ENCODE assay signal across 12 cellular contexts in genomic region chr5:41722359-41722950, GRCh38.
DNase-seq lines count a peak whose midpoint lies in the region; ATAC-seq and TF ChIP-seq lines count a peak whose summit lies in the region.
"Had no signal": no experiment of that assay in that cellular context is flagged by ENCODE, and none has a peak within 500 bp of the region (broad histone marks: within the 10 kb centered on the region; RNA-seq: fewer than 3 reads in every experiment).

No MANE protein-coding gene starts in this region.

- H3K27ac ChIP-seq in HCT116 (ENCODE audit: low read depth, low read length) (no peak overlapping the region), VCaP (no peak overlapping the region)
- H3K27ac ChIP-seq: left ventricle myocardium inferior had no signal

- no peaks in the 10 kb centered on the region for H3K4me1 ChIP-seq in HCT116 (ENCODE audit: control insufficient read depth in 1 of 2, insufficient read depth in 2 of 2, low read length in 2 of 2)
- H3K4me1 ChIP-seq: left ventricle myocardium inferior had no signal

- no peak for TF ChIP-seq POLR2A in HCT116 (IDR thresholded peaks at IDR 0.05; ENCODE audit: borderline replicate concordance, extremely low read depth, insufficient read depth, insufficient read length)

- no peaks in the 10 kb centered on the region for H3K79me2 ChIP-seq in HCT116 (ENCODE audit: insufficient read depth, low read length)

- no TSS peak for BruUV-seq in HCT116 (replicated peaks; lab: Mats Ljungman, UMichigan)

- TF ChIP-seq CTCF in HCT116 (IDR thresholded peaks at IDR 0.05 in 2 of 3, conservative IDR thresholded peaks at IDR 0.05 in 1 of 3; ENCODE audit: borderline replicate concordance in 1 of 3, insufficient read depth in 1 of 3, low read depth in 2 of 3, low read length in 2 of 3) = peak in 1 of 3 experiments; percentile 3; a peak in 1 of 6 replicates
- peak; percentile 65 for TF ChIP-seq CTCF in VCaP (conservative IDR thresholded peaks at IDR 0.05)
- TF ChIP-seq CTCF in kidney epithelial cell (IDR thresholded peaks at IDR 0.05; ENCODE audit: insufficient read depth, low read length, poor library complexity, severe bottlenecking) = peak; percentile 26
- no peak for TF ChIP-seq CTCF in GM13976 (IDR thresholded peaks at IDR 0.05; ENCODE audit: borderline replicate concordance, control extremely low read depth, extremely low read depth, insufficient read depth, missing control alignments)

- in situ Hi-C loops in GM13976 (cut with MboI; ENCODE audit: low sequenced_read_pairs, unreplicated experiment) = no loop called here

- intact Hi-C loops in HCT116 (cut with micrococcal nuclease) = no loop called here

- RAD21 ChIA-PET in HCT116 (lab: Charles Lee; ENCODE audit: low non-redundant PET in 1 of 2, low total read pairs in 2 of 2, uncharacterized antibody in 2 of 2, unreplicated experiment in 2 of 2) = interaction anchor here in 1 of 2 experiments (1.0 kb wide), 1 partner anchor 10 kb away, joined by 3 read pairs; no protein-coding TSS in a partner anchor

- H3K4me3 ChIP-seq in HCT116 (replicated peaks in 1 of 2; ENCODE audit: low read depth in 1 of 2, low read length in 2 of 2) (no peak overlapping the region), kidney epithelial cell (ENCODE audit: low read depth, low read length) (no peak overlapping the region)
- H3K4me3 ChIP-seq: left ventricle myocardium inferior had no signal

- POLR2A ChIA-PET in HCT116 (lab: Charles Lee) = no interaction called here

- peak; percentile 44; the same call in 1 of the 2 replicates for ATAC-seq in HCT116

- DNase-seq in ELF-1 (ENCODE audit: low read depth, low spot score) (peak; percentile 1), HCT116 (ENCODE audit: low read depth, low spot score) (no peak), kidney epithelial cell (ENCODE audit: low read depth) (no peak), GM13976 (ENCODE audit: low spot score) (no peak), putamen (ENCODE audit: low spot score) (no peak), NCI-H2171 (lab: John Stamatoyannopoulos, UW) (no peak)
- DNase-seq in NK-92 treated with Interleukin-12 subunit alpha and Interleukin-12 subunit beta, amount 100 ng/mL, for 24 hours (lab: John Stamatoyannopoulos, UW) = no peak
- DNase-seq: activated T-cell treated with anti-CD3 and anti-CD28 coated beads, Interleukin-2, amount 50 U/mL, for 48 hours; left ventricle myocardium inferior; MM.1S; stimulated activated CD4-positive, alpha-beta T cell treated with anti-CD3 and anti-CD28 coated beads, Interleukin-4, amount 100 ng/mL, for 24 hours had no signal

- H3K36me3 ChIP-seq in HCT116 (ENCODE audit: control insufficient read depth in 1 of 2, insufficient read depth in 2 of 2, low read length in 2 of 2) (no peaks in the 10 kb centered on the region), kidney epithelial cell (ENCODE audit: control insufficient read depth, insufficient read depth, low read length) (no peaks in the 10 kb centered on the region)
- H3K36me3 ChIP-seq: left ventricle myocardium inferior had no signal

- H3K9me3 ChIP-seq in HCT116 (ENCODE audit: control insufficient read depth in 1 of 2, insufficient read depth in 1 of 2, low read depth in 1 of 2, low read length in 2 of 2) = no peaks in the 10 kb centered on the region
- H3K9me3 ChIP-seq: left ventricle myocardium inferior had no signal

- no peak overlapping the region for H2AFZ ChIP-seq in HCT116 (ENCODE audit: low read depth, low read length, poor library complexity, severe bottlenecking)

- peak; percentile 17; the same call in 1 of the 2 replicates for TF ChIP-seq RAD21 in HCT116 (IDR thresholded peaks at IDR 0.05; ENCODE audit: low read depth)

- H3K27me3 ChIP-seq in HCT116 (ENCODE audit: insufficient read depth, low read length) (no peaks in the 10 kb centered on the region), kidney epithelial cell (ENCODE audit: control insufficient read depth, insufficient read depth, low read length) (no peaks in the 10 kb centered on the region)

- H3K9ac ChIP-seq in HCT116 (ENCODE audit: low read length) = no peak overlapping the region

- H3K4me2 ChIP-seq in HCT116 (ENCODE audit: low read length) = no peak overlapping the region

- CTCF ChIA-PET in HCT116 (lab: Charles Lee) = interaction anchor here (0.7 to 1.3 kb wide), 4 partner anchors 11 to 134 kb away, joined by 3 to 6 read pairs (median 3); no protein-coding TSS in a partner anchor

- no peaks in the 10 kb centered on the region for H3K9me2 ChIP-seq in HCT116 (ENCODE audit: insufficient read depth)

- H4K20me1 ChIP-seq in HCT116 (ENCODE audit: insufficient read depth) = no peaks in the 10 kb centered on the region

TF ChIP-seq in HCT116, 20 proteins besides CTCF, POLR2A, EP300 and RAD21:
- TF ChIP-seq ZNF274 (IDR thresholded peaks at IDR 0.05; ENCODE audit: low read depth, low read length) (no peak), FOSL1 (IDR thresholded peaks at IDR 0.05; ENCODE audit: low read depth) (no peak), CBX3 (IDR thresholded peaks at IDR 0.05; ENCODE audit: low read depth) (no peak), POLR2AphosphoS5 (IDR thresholded peaks at IDR 0.05; ENCODE audit: low read depth, low read length) (no peak), SIN3A (IDR thresholded peaks at IDR 0.05; ENCODE audit: low read depth) (no peak), ZFX (IDR thresholded peaks at IDR 0.05) (no peak), SP1 (IDR thresholded peaks at IDR 0.05; ENCODE audit: low read depth) (no peak), TCF7L2 (IDR thresholded peaks at IDR 0.05; ENCODE audit: borderline replicate concordance, extremely low read depth, insufficient read depth, insufficient read length) (no peak), EGR1 (IDR thresholded peaks at IDR 0.05; ENCODE audit: low read depth) (no peak), YY1 (IDR thresholded peaks at IDR 0.05; ENCODE audit: extremely low read depth, insufficient replicate concordance, low read depth, low read length) (no peak), JUND (IDR thresholded peaks at IDR 0.05) (no peak), REST (IDR thresholded peaks at IDR 0.05; ENCODE audit: low read depth) (no peak)
